ENCODE assay signal across 1 cellular context in the genomic region with DNA sequence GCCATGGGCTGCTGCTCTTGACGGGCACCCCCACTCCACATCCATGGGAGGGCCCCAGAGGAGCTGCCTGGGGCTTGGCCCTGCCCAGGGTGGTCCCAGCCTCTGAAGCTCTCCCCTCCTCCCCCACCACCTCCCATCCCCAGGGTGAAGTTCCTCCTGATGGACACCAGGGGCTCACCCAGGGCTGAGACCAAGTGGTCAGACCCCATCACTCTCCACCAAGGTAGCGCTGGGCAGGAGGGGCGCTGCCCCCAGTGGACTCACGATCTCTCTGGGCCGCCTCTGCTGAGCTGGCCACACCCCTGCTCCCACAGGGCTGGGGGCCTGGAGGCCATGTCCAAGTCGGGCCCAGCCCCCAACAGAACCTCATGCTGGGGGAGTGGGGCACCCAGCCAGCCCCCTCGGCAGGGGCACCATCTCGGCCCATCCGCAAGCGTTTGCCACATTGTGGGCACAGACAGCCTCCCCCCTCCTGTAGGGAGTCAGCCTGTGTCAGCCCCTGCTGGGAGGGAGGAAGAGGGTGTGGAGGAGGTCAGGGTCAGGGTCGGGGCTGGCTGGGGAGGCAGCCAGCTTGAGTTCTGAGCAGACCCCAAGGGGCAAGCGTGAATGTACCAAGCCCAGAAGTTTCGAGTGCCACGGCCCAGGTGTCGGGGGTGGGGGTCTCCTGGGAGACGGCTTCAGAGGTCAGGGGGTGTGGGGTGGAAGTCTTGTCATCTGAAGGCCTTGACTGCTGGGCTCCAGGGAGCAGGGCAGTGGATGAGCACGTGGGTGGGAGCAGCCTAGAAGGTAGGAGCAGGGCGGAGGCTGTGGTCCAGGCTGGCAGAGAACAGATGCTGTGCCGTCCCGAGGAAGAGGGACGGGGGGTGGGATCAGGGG.
TF ChIP-seq lines count a peak whose summit lies in the region.

No MANE protein-coding gene starts in this region.

TF ChIP-seq in HepG2, 621 proteins besides CTCF, POLR2A, EP300 and RAD21 (continued from another document and continues in another):
- TF ChIP-seq, protein P1, sequence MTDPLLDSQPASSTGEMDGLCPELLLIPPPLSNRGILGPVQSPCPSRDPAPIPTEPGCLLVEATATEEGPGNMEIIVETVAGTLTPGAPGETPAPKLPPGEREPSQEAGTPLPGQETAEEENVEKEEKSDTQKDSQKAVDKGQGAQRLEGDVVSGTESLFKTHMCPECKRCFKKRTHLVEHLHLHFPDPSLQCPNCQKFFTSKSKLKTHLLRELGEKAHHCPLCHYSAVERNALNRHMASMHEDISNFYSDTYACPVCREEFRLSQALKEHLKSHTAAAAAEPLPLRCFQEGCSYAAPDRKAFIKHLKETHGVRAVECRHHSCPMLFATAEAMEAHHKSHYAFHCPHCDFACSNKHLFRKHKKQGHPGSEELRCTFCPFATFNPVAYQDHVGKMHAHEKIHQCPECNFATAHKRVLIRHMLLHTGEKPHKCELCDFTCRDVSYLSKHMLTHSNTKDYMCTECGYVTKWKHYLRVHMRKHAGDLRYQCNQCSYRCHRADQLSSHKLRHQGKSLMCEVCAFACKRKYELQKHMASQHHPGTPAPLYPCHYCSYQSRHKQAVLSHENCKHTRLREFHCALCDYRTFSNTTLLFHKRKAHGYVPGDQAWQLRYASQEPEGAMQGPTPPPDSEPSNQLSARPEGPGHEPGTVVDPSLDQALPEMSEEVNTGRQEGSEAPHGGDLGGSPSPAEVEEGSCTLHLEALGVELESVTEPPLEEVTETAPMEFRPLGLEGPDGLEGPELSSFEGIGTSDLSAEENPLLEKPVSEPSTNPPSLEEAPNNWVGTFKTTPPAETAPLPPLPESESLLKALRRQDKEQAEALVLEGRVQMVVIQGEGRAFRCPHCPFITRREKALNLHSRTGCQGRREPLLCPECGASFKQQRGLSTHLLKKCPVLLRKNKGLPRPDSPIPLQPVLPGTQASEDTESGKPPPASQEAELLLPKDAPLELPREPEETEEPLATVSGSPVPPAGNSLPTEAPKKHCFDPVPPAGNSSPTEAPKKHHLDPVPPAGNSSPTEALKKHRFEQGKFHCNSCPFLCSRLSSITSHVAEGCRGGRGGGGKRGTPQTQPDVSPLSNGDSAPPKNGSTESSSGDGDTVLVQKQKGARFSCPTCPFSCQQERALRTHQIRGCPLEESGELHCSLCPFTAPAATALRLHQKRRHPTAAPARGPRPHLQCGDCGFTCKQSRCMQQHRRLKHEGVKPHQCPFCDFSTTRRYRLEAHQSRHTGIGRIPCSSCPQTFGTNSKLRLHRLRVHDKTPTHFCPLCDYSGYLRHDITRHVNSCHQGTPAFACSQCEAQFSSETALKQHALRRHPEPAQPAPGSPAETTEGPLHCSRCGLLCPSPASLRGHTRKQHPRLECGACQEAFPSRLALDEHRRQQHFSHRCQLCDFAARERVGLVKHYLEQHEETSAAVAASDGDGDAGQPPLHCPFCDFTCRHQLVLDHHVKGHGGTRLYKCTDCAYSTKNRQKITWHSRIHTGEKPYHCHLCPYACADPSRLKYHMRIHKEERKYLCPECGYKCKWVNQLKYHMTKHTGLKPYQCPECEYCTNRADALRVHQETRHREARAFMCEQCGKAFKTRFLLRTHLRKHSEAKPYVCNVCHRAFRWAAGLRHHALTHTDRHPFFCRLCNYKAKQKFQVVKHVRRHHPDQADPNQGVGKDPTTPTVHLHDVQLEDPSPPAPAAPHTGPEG (CRISPR knock-in tag; IDR thresholded peaks at IDR 0.05): no peak
- TF ChIP-seq ZNF256 (CRISPR knock-in tag; conservative IDR thresholded peaks at IDR 0.05) (no peak), TBX2 (CRISPR knock-in tag; IDR thresholded peaks at IDR 0.05; ENCODE audit: borderline replicate concordance) (no peak), MED8 (CRISPR knock-in tag; IDR thresholded peaks at IDR 0.05; ENCODE audit: insufficient replicate concordance) (no peak), ZNF34 (CRISPR knock-in tag; IDR thresholded peaks at IDR 0.05; ENCODE audit: borderline replicate concordance) (no peak), ZKSCAN5 (CRISPR knock-in tag; IDR thresholded peaks at IDR 0.05) (no peak), NCOA1 (CRISPR knock-in tag; IDR thresholded peaks at IDR 0.05) (no peak), NR2F6 (IDR thresholded peaks at IDR 0.05) (peak; percentile 83), NR2F6 (CRISPR knock-in tag; IDR thresholded peaks at IDR 0.05) (peak; percentile 92), RFX3 (CRISPR knock-in tag; IDR thresholded peaks at IDR 0.05) (no peak), GABPB1 (CRISPR knock-in tag; IDR thresholded peaks at IDR 0.05) (peak; percentile 11; the same call in 1 of the 2 replicates), KAT8 (CRISPR knock-in tag; IDR thresholded peaks at IDR 0.05) (no peak), ZZZ3 (CRISPR knock-in tag; IDR thresholded peaks at IDR 0.05; ENCODE audit: borderline replicate concordance) (0 out of 2 replicates have a peak, but pooled peaks have one; percentile 5), ZNF781 (CRISPR knock-in tag; IDR thresholded peaks at IDR 0.05; ENCODE audit: borderline replicate concordance, not compliant biosample characterization) (no peak), ZNF672 (CRISPR knock-in tag; IDR thresholded peaks at IDR 0.05) (no peak), ZNF468 (CRISPR knock-in tag; IDR thresholded peaks at IDR 0.05) (no peak), PHB2 (IDR thresholded peaks at IDR 0.05; ENCODE audit: partially characterized antibody) (no peak), PTBP1 (IDR thresholded peaks at IDR 0.05; ENCODE audit: low read depth, low read length, poor library complexity, severe bottlenecking) (no peak), ZNF343 (CRISPR knock-in tag; IDR thresholded peaks at IDR 0.05) (no peak)
- TF ChIP-seq, protein P2, sequence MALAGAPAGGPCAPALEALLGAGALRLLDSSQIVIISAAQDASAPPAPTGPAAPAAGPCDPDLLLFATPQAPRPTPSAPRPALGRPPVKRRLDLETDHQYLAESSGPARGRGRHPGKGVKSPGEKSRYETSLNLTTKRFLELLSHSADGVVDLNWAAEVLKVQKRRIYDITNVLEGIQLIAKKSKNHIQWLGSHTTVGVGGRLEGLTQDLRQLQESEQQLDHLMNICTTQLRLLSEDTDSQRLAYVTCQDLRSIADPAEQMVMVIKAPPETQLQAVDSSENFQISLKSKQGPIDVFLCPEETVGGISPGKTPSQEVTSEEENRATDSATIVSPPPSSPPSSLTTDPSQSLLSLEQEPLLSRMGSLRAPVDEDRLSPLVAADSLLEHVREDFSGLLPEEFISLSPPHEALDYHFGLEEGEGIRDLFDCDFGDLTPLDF (CRISPR knock-in tag; IDR thresholded peaks at IDR 0.05): no peak
- TF ChIP-seq, protein P3, sequence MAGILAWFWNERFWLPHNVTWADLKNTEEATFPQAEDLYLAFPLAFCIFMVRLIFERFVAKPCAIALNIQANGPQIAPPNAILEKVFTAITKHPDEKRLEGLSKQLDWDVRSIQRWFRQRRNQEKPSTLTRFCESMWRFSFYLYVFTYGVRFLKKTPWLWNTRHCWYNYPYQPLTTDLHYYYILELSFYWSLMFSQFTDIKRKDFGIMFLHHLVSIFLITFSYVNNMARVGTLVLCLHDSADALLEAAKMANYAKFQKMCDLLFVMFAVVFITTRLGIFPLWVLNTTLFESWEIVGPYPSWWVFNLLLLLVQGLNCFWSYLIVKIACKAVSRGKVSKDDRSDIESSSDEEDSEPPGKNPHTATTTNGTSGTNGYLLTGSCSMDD (CRISPR knock-in tag; IDR thresholded peaks at IDR 0.05): no peak
- TF ChIP-seq, protein P4, sequence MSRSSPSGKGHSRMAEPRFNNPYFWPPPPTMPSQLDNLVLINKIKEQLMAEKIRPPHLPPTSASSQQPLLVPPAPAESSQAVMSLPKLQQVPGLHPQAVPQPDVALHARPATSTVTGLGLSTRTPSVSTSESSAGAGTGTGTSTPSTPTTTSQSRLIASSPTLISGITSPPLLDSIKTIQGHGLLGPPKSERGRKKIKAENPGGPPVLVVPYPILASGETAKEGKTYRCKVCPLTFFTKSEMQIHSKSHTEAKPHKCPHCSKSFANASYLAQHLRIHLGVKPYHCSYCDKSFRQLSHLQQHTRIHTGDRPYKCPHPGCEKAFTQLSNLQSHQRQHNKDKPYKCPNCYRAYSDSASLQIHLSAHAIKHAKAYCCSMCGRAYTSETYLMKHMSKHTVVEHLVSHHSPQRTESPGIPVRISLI (CRISPR knock-in tag; IDR thresholded peaks at IDR 0.05; ENCODE audit: borderline replicate concordance): no peak
- TF ChIP-seq, protein P5, sequence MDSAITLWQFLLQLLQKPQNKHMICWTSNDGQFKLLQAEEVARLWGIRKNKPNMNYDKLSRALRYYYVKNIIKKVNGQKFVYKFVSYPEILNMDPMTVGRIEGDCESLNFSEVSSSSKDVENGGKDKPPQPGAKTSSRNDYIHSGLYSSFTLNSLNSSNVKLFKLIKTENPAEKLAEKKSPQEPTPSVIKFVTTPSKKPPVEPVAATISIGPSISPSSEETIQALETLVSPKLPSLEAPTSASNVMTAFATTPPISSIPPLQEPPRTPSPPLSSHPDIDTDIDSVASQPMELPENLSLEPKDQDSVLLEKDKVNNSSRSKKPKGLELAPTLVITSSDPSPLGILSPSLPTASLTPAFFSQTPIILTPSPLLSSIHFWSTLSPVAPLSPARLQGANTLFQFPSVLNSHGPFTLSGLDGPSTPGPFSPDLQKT (CRISPR knock-in tag; IDR thresholded peaks at IDR 0.05; ENCODE audit: borderline replicate concordance): no peak
- TF ChIP-seq, protein P6, sequence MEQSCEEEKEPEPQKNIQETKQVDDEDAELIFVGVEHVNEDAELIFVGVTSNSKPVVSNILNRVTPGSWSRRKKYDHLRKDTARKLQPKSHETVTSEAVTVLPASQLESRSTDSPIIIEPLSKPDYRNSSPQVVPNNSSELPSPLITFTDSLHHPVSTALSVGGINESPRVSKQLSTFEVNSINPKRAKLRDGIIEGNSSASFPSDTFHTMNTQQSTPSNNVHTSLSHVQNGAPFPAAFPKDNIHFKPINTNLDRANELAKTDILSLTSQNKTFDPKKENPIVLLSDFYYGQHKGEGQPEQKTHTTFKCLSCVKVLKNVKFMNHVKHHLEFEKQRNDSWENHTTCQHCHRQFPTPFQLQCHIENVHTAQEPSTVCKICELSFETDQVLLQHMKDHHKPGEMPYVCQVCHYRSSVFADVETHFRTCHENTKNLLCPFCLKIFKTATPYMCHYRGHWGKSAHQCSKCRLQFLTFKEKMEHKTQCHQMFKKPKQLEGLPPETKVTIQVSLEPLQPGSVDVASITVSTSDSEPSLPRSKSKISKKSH (CRISPR knock-in tag; IDR thresholded peaks at IDR 0.05; ENCODE audit: borderline replicate concordance): 0 out of 2 replicates have a peak, but pooled peaks have one; percentile 21
- TF ChIP-seq, protein P7, sequence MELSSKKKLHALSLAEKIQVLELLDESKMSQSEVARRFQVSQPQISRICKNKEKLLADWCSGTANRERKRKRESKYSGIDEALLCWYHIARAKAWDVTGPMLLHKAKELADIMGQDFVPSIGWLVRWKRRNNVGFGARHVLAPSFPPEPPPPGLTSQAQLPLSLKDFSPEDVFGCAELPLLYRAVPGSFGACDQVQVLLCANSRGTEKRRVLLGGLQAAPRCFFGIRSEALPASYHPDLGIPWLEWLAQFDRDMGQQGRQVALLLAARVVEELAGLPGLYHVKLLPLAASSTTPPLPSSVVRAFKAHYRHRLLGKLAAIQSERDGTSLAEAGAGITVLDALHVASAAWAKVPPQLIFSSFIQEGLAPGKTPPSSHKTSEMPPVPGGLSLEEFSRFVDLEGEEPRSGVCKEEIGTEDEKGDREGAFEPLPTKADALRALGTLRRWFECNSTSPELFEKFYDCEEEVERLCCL (CRISPR knock-in tag; IDR thresholded peaks at IDR 0.05; ENCODE audit: borderline replicate concordance): no peak
- TF ChIP-seq, protein P8, sequence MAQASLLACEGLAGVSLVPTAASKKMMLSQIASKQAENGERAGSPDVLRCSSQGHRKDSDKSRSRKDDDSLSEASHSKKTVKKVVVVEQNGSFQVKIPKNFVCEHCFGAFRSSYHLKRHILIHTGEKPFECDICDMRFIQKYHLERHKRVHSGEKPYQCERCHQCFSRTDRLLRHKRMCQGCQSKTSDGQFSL (CRISPR knock-in tag; IDR thresholded peaks at IDR 0.05): 0 out of 2 replicates have a peak, but pooled peaks have one; percentile 22
- TF ChIP-seq, protein P9, sequence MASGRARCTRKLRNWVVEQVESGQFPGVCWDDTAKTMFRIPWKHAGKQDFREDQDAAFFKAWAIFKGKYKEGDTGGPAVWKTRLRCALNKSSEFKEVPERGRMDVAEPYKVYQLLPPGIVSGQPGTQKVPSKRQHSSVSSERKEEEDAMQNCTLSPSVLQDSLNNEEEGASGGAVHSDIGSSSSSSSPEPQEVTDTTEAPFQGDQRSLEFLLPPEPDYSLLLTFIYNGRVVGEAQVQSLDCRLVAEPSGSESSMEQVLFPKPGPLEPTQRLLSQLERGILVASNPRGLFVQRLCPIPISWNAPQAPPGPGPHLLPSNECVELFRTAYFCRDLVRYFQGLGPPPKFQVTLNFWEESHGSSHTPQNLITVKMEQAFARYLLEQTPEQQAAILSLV (CRISPR knock-in tag; IDR thresholded peaks at IDR 0.05; ENCODE audit: borderline replicate concordance): no peak
- TF ChIP-seq, protein P10, sequence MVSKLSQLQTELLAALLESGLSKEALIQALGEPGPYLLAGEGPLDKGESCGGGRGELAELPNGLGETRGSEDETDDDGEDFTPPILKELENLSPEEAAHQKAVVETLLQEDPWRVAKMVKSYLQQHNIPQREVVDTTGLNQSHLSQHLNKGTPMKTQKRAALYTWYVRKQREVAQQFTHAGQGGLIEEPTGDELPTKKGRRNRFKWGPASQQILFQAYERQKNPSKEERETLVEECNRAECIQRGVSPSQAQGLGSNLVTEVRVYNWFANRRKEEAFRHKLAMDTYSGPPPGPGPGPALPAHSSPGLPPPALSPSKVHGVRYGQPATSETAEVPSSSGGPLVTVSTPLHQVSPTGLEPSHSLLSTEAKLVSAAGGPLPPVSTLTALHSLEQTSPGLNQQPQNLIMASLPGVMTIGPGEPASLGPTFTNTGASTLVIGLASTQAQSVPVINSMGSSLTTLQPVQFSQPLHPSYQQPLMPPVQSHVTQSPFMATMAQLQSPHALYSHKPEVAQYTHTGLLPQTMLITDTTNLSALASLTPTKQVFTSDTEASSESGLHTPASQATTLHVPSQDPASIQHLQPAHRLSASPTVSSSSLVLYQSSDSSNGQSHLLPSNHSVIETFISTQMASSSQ (IDR thresholded peaks at IDR 0.05; ENCODE audit: low read depth): no peak
- TF ChIP-seq, protein P10 (CRISPR knock-in tag; IDR thresholded peaks at IDR 0.05; ENCODE audit: borderline replicate concordance): peak; percentile 30; the same call in 1 of the 2 replicates
- TF ChIP-seq, protein P11, sequence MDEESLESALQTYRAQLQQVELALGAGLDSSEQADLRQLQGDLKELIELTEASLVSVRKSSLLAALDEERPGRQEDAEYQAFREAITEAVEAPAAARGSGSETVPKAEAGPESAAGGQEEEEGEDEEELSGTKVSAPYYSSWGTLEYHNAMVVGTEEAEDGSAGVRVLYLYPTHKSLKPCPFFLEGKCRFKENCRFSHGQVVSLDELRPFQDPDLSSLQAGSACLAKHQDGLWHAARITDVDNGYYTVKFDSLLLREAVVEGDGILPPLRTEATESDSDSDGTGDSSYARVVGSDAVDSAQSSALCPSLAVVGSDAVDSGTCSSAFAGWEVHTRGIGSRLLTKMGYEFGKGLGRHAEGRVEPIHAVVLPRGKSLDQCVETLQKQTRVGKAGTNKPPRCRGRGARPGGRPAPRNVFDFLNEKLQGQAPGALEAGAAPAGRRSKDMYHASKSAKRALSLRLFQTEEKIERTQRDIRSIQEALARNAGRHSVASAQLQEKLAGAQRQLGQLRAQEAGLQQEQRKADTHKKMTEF (CRISPR knock-in tag; IDR thresholded peaks at IDR 0.05): peak; percentile 37; the same call in 1 of the 2 replicates
